In genomic region chr10:4061441-4061951, GRCh38 we compare ENCODE assay signal across 2 cellular contexts.
TF ChIP-seq lines count a peak whose summit lies in the region.

No MANE protein-coding gene starts in this region.

TF ChIP-seq in IMR-90, 13 proteins besides CTCF, POLR2A, EP300 and RAD21:
- TF ChIP-seq CEBPB (IDR thresholded peaks at IDR 0.05; ENCODE audit: low read depth, low read length) = peak; percentile 23; the same call in 1 of the 2 replicates
- no peak for TF ChIP-seq MAFK (IDR thresholded peaks at IDR 0.05; ENCODE audit: low read depth, low read length)
TF ChIP-seq in IMR-90: peak in this region for 1.

TF ChIP-seq in GM23338, 12 proteins besides CTCF, POLR2A, EP300 and RAD21:
- TF ChIP-seq ZNF114 (CRISPR knock-in tag; IDR thresholded peaks at IDR 0.05) (no peak), JUNB (IDR thresholded peaks at IDR 0.05; ENCODE audit: unreplicated experiment) (no peak), ZNF462 (CRISPR knock-in tag; IDR thresholded peaks at IDR 0.05) (no peak), EZH2 (IDR thresholded peaks at IDR 0.05; ENCODE audit: low read depth, unreplicated experiment) (no peak), CREB1 (CRISPR knock-in tag; IDR thresholded peaks at IDR 0.05; ENCODE audit: low read depth) (no peak), ZNF331 (CRISPR knock-in tag; IDR thresholded peaks at IDR 0.05; ENCODE audit: low read depth) (no peak), POLR2AphosphoS5 (IDR thresholded peaks at IDR 0.05; ENCODE audit: low read depth) (no peak), EZH2phosphoT487 (IDR thresholded peaks at IDR 0.05; ENCODE audit: unreplicated experiment) (no peak), REST (IDR thresholded peaks at IDR 0.05; ENCODE audit: unreplicated experiment) (no peak), STAT1 (IDR thresholded peaks at IDR 0.05; ENCODE audit: unreplicated experiment) (no peak), NANOG (IDR thresholded peaks at IDR 0.05; ENCODE audit: borderline replicate concordance) (no peak), ETS1 (IDR thresholded peaks at IDR 0.05) (no peak)
TF ChIP-seq in GM23338: peak in this region for 0.
